Comparison of ENCODE assay signal across 9 cellular contexts in genomic region chr4:112279025-112279881, GRCh38. TPM values are rescaled to one million over a fixed set of nuclear protein-coding genes. Genes with fewer than 3 reads are reported as not detected.
A peak's percentile ranks its signal among the peaks of the same experiment; 100 is the strongest.
DNase-seq lines count a peak whose midpoint lies in the region; ATAC-seq and TF ChIP-seq lines count a peak whose summit lies in the region.
"Had no signal": no experiment of that assay in that cellular context is flagged by ENCODE, and none has a peak within 500 bp of the region (broad histone marks: within the 10 kb centered on the region; RNA-seq: fewer than 3 reads in every experiment).

No MANE protein-coding gene starts in this region.

- POLR2A ChIA-PET in Caco-2 (lab: Charles Lee) = no interaction called here

- peaks cover 80% of the 10 kb centered on the region for H3K4me1 Mint-ChIP-seq in activated CD8-positive, alpha-beta memory T cell treated with anti-CD3 and anti-CD28 coated beads, Interleukin-2, amount 10 ng/mL, durations not matched to agents 7 days and 5 days
- peaks cover 79% of the 10 kb centered on the region for H3K4me1 Mint-ChIP-seq in stimulated activated memory B cell treated with anti-CD40 and anti-IgM and Interleukin-4, amounts not matched to agents 10 μg/mL and 1 μg/mL and 100 μg/mL, for 72 hours
- H3K4me1 Mint-ChIP-seq in Caco-2 (ENCODE audit: low read depth, unreplicated experiment) = peaks cover 17% of the 10 kb centered on the region

- DNase-seq in activated CD8-positive, alpha-beta memory T cell treated with anti-CD3 and anti-CD28 coated beads, Interleukin-2, amount 10 ng/mL, durations not matched to agents 7 days and 5 days = no peak
- no peak for DNase-seq in activated CD8-positive, alpha-beta memory T cell treated with anti-CD3 and anti-CD28 coated beads, Interleukin-2, amount 50 U/mL, for 48 hours
- DNase-seq in RPMI8226 (peak; percentile 32), Caco-2 (no peak), globus pallidus (ENCODE audit: low spot score) (no peak), mucosa of gallbladder (ENCODE audit: low spot score) (no peak)
- DNase-seq: stimulated activated CD4-positive, alpha-beta T cell treated with anti-CD3 and anti-CD28 coated beads, Interleukin-12 subunit alpha, Interleukin-12 subunit beta, amount 100 ng/mL, for 4 hours had no signal

- peaks cover 17% of the 10 kb centered on the region for H3K4me1 ChIP-seq in Caco-2

- intact Hi-C loops in Caco-2 (cut with micrococcal nuclease; ENCODE audit: unreplicated experiment) = no loop called here

- no peak for ATAC-seq in activated CD8-positive, alpha-beta memory T cell treated with anti-CD3 and anti-CD28 coated beads, Interleukin-2, amount 10 ng/mL, durations not matched to agents 7 days and 5 days
- ATAC-seq in HG02973 (IDR thresholded peaks at IDR 0.05; ENCODE audit: unreplicated experiment) = peak; percentile 54
- peak; percentile 84 for ATAC-seq in stimulated activated memory B cell treated with anti-CD40 and anti-IgM and Interleukin-4, amounts not matched to agents 10 μg/mL and 1 μg/mL and 100 μg/mL, for 72 hours

- H3K27me3 Mint-ChIP-seq in activated CD8-positive, alpha-beta memory T cell treated with anti-CD3 and anti-CD28 coated beads, Interleukin-2, amount 10 ng/mL, durations not matched to agents 7 days and 5 days = no peaks in the 10 kb centered on the region
- no peaks in the 10 kb centered on the region for H3K27me3 Mint-ChIP-seq in stimulated activated memory B cell treated with anti-CD40 and anti-IgM and Interleukin-4, amounts not matched to agents 10 μg/mL and 1 μg/mL and 100 μg/mL, for 72 hours
- H3K27me3 Mint-ChIP-seq in Caco-2 (ENCODE audit: insufficient read depth, unreplicated experiment) = no peaks in the 10 kb centered on the region

- BruUV-seq in Caco-2 (replicated peaks; lab: Mats Ljungman, UMichigan) = no TSS peak

- CTCF ChIA-PET in activated CD8-positive, alpha-beta memory T cell treated with anti-CD3 and anti-CD28 coated beads, Interleukin-2, amount 10 ng/mL, durations not matched to agents 7 days and 5 days (lab: Charles Lee) = interaction anchor here (0.7 to 1.4 kb wide), 2 partner anchors 12 to 177 kb away, joined by 4 read pairs; no protein-coding TSS in a partner anchor
- CTCF ChIA-PET in Caco-2 (lab: Charles Lee) = no interaction called here

- H3K27ac Mint-ChIP-seq in activated CD8-positive, alpha-beta memory T cell treated with anti-CD3 and anti-CD28 coated beads, Interleukin-2, amount 10 ng/mL, durations not matched to agents 7 days and 5 days = peak overlapping the region; percentile 57
- H3K27ac Mint-ChIP-seq in stimulated activated memory B cell treated with anti-CD40 and anti-IgM and Interleukin-4, amounts not matched to agents 10 μg/mL and 1 μg/mL and 100 μg/mL, for 72 hours = peak overlapping the region; percentile 87
- no peak overlapping the region for H3K27ac Mint-ChIP-seq in Caco-2 (ENCODE audit: unreplicated experiment)

- H3K36me3 ChIP-seq in Caco-2 (ENCODE audit: control insufficient read depth, insufficient read depth, low read length) = no peaks in the 10 kb centered on the region

- no peaks in the 10 kb centered on the region for H3K9me3 Mint-ChIP-seq in activated CD8-positive, alpha-beta memory T cell treated with anti-CD3 and anti-CD28 coated beads, Interleukin-2, amount 10 ng/mL, durations not matched to agents 7 days and 5 days (ENCODE audit: low read depth)
- H3K9me3 Mint-ChIP-seq in stimulated activated memory B cell treated with anti-CD40 and anti-IgM and Interleukin-4, amounts not matched to agents 10 μg/mL and 1 μg/mL and 100 μg/mL, for 72 hours = peaks cover 5% of the 10 kb centered on the region
- H3K9me3 Mint-ChIP-seq in Caco-2 (ENCODE audit: unreplicated experiment) = no peaks in the 10 kb centered on the region

- no peaks in the 10 kb centered on the region for H3K27me3 ChIP-seq in Caco-2 (replicated peaks; ENCODE audit: control insufficient read depth, insufficient read depth, low read length)

- no peak overlapping the region for H3K4me3 Mint-ChIP-seq in activated CD8-positive, alpha-beta memory T cell treated with anti-CD3 and anti-CD28 coated beads, Interleukin-2, amount 10 ng/mL, durations not matched to agents 7 days and 5 days
- peak overlapping the region; percentile 86 for H3K4me3 Mint-ChIP-seq in stimulated activated memory B cell treated with anti-CD40 and anti-IgM and Interleukin-4, amounts not matched to agents 10 μg/mL and 1 μg/mL and 100 μg/mL, for 72 hours
- H3K4me3 Mint-ChIP-seq in Caco-2 (ENCODE audit: unreplicated experiment) = no peak overlapping the region

- H3K36me3 Mint-ChIP-seq in activated CD8-positive, alpha-beta memory T cell treated with anti-CD3 and anti-CD28 coated beads, Interleukin-2, amount 10 ng/mL, durations not matched to agents 7 days and 5 days = peaks cover 57% of the 10 kb centered on the region
- H3K36me3 Mint-ChIP-seq in stimulated activated memory B cell treated with anti-CD40 and anti-IgM and Interleukin-4, amounts not matched to agents 10 μg/mL and 1 μg/mL and 100 μg/mL, for 72 hours = peaks cover 37% of the 10 kb centered on the region
- H3K36me3 Mint-ChIP-seq in Caco-2 (ENCODE audit: insufficient read depth, unreplicated experiment) = no peaks in the 10 kb centered on the region

- TF ChIP-seq CTCF in Caco-2 (IDR thresholded peaks at IDR 0.05; ENCODE audit: insufficient read depth in 1 of 2, low read depth in 1 of 2, low read length in 1 of 2, severe bottlenecking in 1 of 2, unreplicated experiment in 1 of 2) = no peak

- H3K9me3 ChIP-seq in Caco-2 = no peaks in the 10 kb centered on the region

- H3K4me3 ChIP-seq in Caco-2 (ENCODE audit: low read depth, low read length) = no peak overlapping the region

RNA-seq across cellular contexts. Expression of gene TIFA, which starts 6.5 kb away (rescaled TPM):
- total RNA-seq in activated CD8-positive, alpha-beta memory T cell treated with anti-CD3 and anti-CD28 coated beads, Interleukin-2, amount 10 ng/mL, durations not matched to agents 7 days and 5 days = 10 to 100 TPM; 29.0 to 32.5 TPM
- 4.6 and 5.1 TPM in 2 replicates for total RNA-seq in Caco-2 (2022)
- 9.6 TPM for total RNA-seq in mucosa of gallbladder

RNA-seq across cellular contexts. Expression of gene ALPK1, which starts 17.9 kb away (rescaled TPM):
- 10 to 100 TPM in 1 of 2 experiments, 1 to 10 TPM in 1; 7.3 to 17.7 TPM for total RNA-seq in activated CD8-positive, alpha-beta memory T cell treated with anti-CD3 and anti-CD28 coated beads, Interleukin-2, amount 10 ng/mL, durations not matched to agents 7 days and 5 days
- 4.9 and 6.9 TPM in 2 replicates for total RNA-seq in Caco-2 (2022)
- total RNA-seq in mucosa of gallbladder = 21.3 TPM

RNA-seq across cellular contexts. Expression of gene AP1AR, which starts 47.7 kb away (rescaled TPM):
- total RNA-seq in activated CD8-positive, alpha-beta memory T cell treated with anti-CD3 and anti-CD28 coated beads, Interleukin-2, amount 10 ng/mL, durations not matched to agents 7 days and 5 days = 10 to 100 TPM; 13.6 to 17.8 TPM
- 19.1 and 24.0 TPM in 2 replicates for total RNA-seq in Caco-2 (2022)
- 26.1 TPM for total RNA-seq in mucosa of gallbladder
